ENCODE assay signal across 8 cellular contexts in genomic region chr19:19138110-19138981, GRCh38. TPM values are rescaled to one million over a fixed set of nuclear protein-coding genes. Genes with fewer than 3 reads are reported as not detected.
DNase-seq lines count a peak whose midpoint lies in the region; ATAC-seq and TF ChIP-seq lines count a peak whose summit lies in the region.

TSS of gene TMEM161A (minus strand) at chr19:19138478. CDS start at chr19:19138428, 50 bp downstream.

- peak within 1 kb of the TSS; percentile 50 to 77 (median 64) for H3K4me3 ChIP-seq in spleen

- peaks cover 2% of the 10 kb centered on the region for H3K36me3 Mint-ChIP-seq in activated B cell treated with CpG ODN at 0.5 μM for 24 hours (ENCODE audit: low read depth)

- 3% methylated on average over 37 to 42 of the region's 42 CpGs for WGBS in spleen, 5 donors

- H3K27me3 ChIP-seq in spleen (replicated peaks in 1 of 7): no peaks in the 10 kb centered on the region

- peak in 2 of 3 donors; percentile 11 to 54 for TF ChIP-seq POLR2A in spleen (IDR thresholded peaks at IDR 0.05)

- H3K9me3 Mint-ChIP-seq in activated B cell treated with CpG ODN at 0.5 μM for 24 hours: no peaks in the 10 kb centered on the region

- H3K27ac Mint-ChIP-seq in activated B cell treated with CpG ODN at 0.5 μM for 24 hours: peak within 1 kb of the TSS; percentile 90

- TF ChIP-seq CTCF in AG09319 (IDR thresholded peaks at IDR 0.05; ENCODE audit: low read depth, low read length) (no peak), activated B cell treated with CpG ODN at 0.5 μM for 24 hours (IDR thresholded peaks at IDR 0.05) (no peak), spleen (IDR thresholded peaks at IDR 0.05 in 8 of 11, conservative IDR thresholded peaks at IDR 0.05 in 3 of 11) (peak in 3 of 11 experiments; percentile 13 to 28 (median 22))

- DNase-seq in AG09319 (ENCODE audit: extremely low read depth, low read depth): peak; percentile 99
- peak; percentile 82 for DNase-seq in NCI-H345 treated with DMSO at 0.1 percent for 48 hours (lab: John Stamatoyannopoulos, UW; ENCODE audit: unreplicated experiment)
- peak; percentile 90 for DNase-seq in activated B cell treated with CpG ODN at 0.5 μM for 24 hours
- peak; percentile 72 to 98 (median 93) for DNase-seq in caudate nucleus (lab: John Stamatoyannopoulos, UW)
- peak; percentile 99 for DNase-seq in inferior parietal cortex (ENCODE audit: extremely low spot score)
- DNase-seq in spleen: peak; percentile 96

- ATAC-seq in GM19025 (IDR thresholded peaks at IDR 0.05; ENCODE audit: low read depth, unreplicated experiment): peak; percentile 99
- peak; percentile 99 for ATAC-seq in HG03280 (IDR thresholded peaks at IDR 0.05; ENCODE audit: unreplicated experiment)
- ATAC-seq in activated B cell treated with CpG ODN at 0.5 μM for 24 hours (ENCODE audit: low read depth): peak; percentile 99

- H3K27me3 Mint-ChIP-seq in activated B cell treated with CpG ODN at 0.5 μM for 24 hours: no peaks in the 10 kb centered on the region

- intact Hi-C loops in activated B cell treated with CpG ODN at 0.5 μM for 24 hours (cut with micrococcal nuclease) (loop anchor here (1.0 to 10.0 kb wide), 4 partner anchors 75 to 674 kb away; partner anchors contain the start of genes ARMC6, COPE, DDX49 and SLC25A42), spleen (cut with DNase I; ENCODE audit: low total_unique reads) (loop anchor here (5.0 kb wide), 1 partner anchor 76 kb away; the partner anchor contains the start of gene SLC25A42)

- H3K9me3 ChIP-seq in spleen: no peaks in the 10 kb centered on the region

- peaks cover 0 to 40% (median 22%) of the 10 kb centered on the region in 6 donors for H3K4me1 ChIP-seq in spleen

- peaks cover 30% of the 10 kb centered on the region for H3K4me1 Mint-ChIP-seq in activated B cell treated with CpG ODN at 0.5 μM for 24 hours

- CTCF ChIA-PET in activated B cell treated with CpG ODN at 0.5 μM for 24 hours (lab: Charles Lee): interaction anchor here (1.0 to 6.3 kb wide), 3 partner anchors 36 to 84 kb away, joined by 3 to 43 read pairs (median 4); no protein-coding TSS in a partner anchor

- POLR2A ChIA-PET in activated B cell treated with CpG ODN at 0.5 μM for 24 hours (lab: Charles Lee): interaction anchor here (0.7 kb wide), 1 partner anchor 79 kb away, joined by 3 read pairs; no protein-coding TSS in a partner anchor

- no peaks in the 10 kb centered on the region for H3K36me3 ChIP-seq in spleen

- peak within 1 kb of the TSS; percentile 15 for H3K27ac ChIP-seq in caudate nucleus (ENCODE audit: low read depth, low read length)
- peak within 1 kb of the TSS; percentile 48 to 85 (median 68) for H3K27ac ChIP-seq in spleen

- peak within 1 kb of the TSS; percentile 98 for H3K4me3 Mint-ChIP-seq in activated B cell treated with CpG ODN at 0.5 μM for 24 hours

RNA-seq across cellular contexts. Expression of gene TMEM161A, which starts in this region (rescaled TPM):
- total RNA-seq in activated B cell treated with CpG ODN at 0.5 μM for 24 hours: 20.8 and 22.6 TPM in 2 replicates
- 10 to 100 TPM; 15.1 to 21.9 (median 18.4) TPM for total RNA-seq in spleen
- polyA plus RNA-seq in spleen: 10 to 100 TPM; 17.0 to 31.7 (median 26.2) TPM

Comparison
In these comparisons a context has a peak if more than half of its experiments do, and no peak if none do; other contexts are left out.
1. Peak in every context shown above with its lines: DNase-seq, ATAC-seq, H3K4me3 ChIP-seq and H3K27ac ChIP-seq.